9 cellular contexts compared by ENCODE assay signal in genomic region chr13:90968510-90968909, GRCh38.
A peak's percentile ranks its signal among the peaks of the same experiment; 100 is the strongest.
DNase-seq lines count a peak whose midpoint lies in the region; ATAC-seq and FAIRE-seq lines count a peak whose summit lies in the region.
"Had no signal": no experiment of that assay in that cellular context is flagged by ENCODE, and none has a peak within 500 bp of the region (broad histone marks: within the 10 kb centered on the region; RNA-seq: fewer than 3 reads in every experiment).

No MANE protein-coding gene starts in this region.

- H3K27me3 Mint-ChIP-seq in activated T-helper 2 cell treated with anti-CD3 and anti-CD28 coated beads, Interferon-gamma antibody, Interleukin-2, Interleukin-4, amounts not matched to agents 10 μg/mL and 5 μg/mL and 100 μg/mL, durations not matched to agents 14 hours and 24 hours and 36 hours (ENCODE audit: low read depth), result no peaks in the 10 kb centered on the region

- no peaks in the 10 kb centered on the region for H3K9me3 Mint-ChIP-seq in activated T-helper 2 cell treated with anti-CD3 and anti-CD28 coated beads, Interferon-gamma antibody, Interleukin-2, Interleukin-4, amounts not matched to agents 10 μg/mL and 5 μg/mL and 100 μg/mL, durations not matched to agents 14 hours and 24 hours and 36 hours

- no peaks in the 10 kb centered on the region for H3K36me3 Mint-ChIP-seq in activated T-helper 2 cell treated with anti-CD3 and anti-CD28 coated beads, Interferon-gamma antibody, Interleukin-2, Interleukin-4, amounts not matched to agents 10 μg/mL and 5 μg/mL and 100 μg/mL, durations not matched to agents 14 hours and 24 hours and 36 hours (ENCODE audit: low read depth)

- FAIRE-seq in G401.6 (lab: Jason Lieb, UNC) (peak; percentile 56), TTC549 (lab: Jason Lieb, UNC) (peak; percentile 54)

- H3K4me1 Mint-ChIP-seq in activated T-helper 2 cell treated with anti-CD3 and anti-CD28 coated beads, Interferon-gamma antibody, Interleukin-2, Interleukin-4, amounts not matched to agents 10 μg/mL and 5 μg/mL and 100 μg/mL, durations not matched to agents 14 hours and 24 hours and 36 hours (ENCODE audit: low read depth), result no peaks in the 10 kb centered on the region

- intact Hi-C loops in activated T-helper 2 cell treated with anti-CD3 and anti-CD28 coated beads, Interferon-gamma antibody, Interleukin-2, Interleukin-4, amounts not matched to agents 10 μg/mL and 5 μg/mL and 100 μg/mL, durations not matched to agents 14 hours and 24 hours and 36 hours (cut with micrococcal nuclease), result no loop called here

- H3K4me3 Mint-ChIP-seq in activated T-helper 2 cell treated with anti-CD3 and anti-CD28 coated beads, Interferon-gamma antibody, Interleukin-2, Interleukin-4, amounts not matched to agents 10 μg/mL and 5 μg/mL and 100 μg/mL, durations not matched to agents 14 hours and 24 hours and 36 hours (ENCODE audit: low read depth), result no peak overlapping the region

- ATAC-seq in HG03196 (IDR thresholded peaks at IDR 0.05; ENCODE audit: unreplicated experiment), result no peak
- ATAC-seq in stimulated activated naive CD8-positive, alpha-beta T cell treated with anti-CD3 and anti-CD28 coated beads, Interleukin-15, Interleukin-2, amounts not matched to agents 100 U/mL and 50 U/mL, for 24 hours, result no peak

- DNase-seq in HuH-7 (ENCODE audit: low spot score) (peak; percentile 1), medulla oblongata (ENCODE audit: extremely low spot score) (peak; percentile 60)
- DNase-seq in activated T-helper 2 cell treated with anti-CD3 and anti-CD28 coated beads, Interferon-gamma antibody, Interleukin-2, Interleukin-4, amounts not matched to agents 10 μg/mL and 5 μg/mL and 100 μg/mL, durations not matched to agents 14 hours and 24 hours and 36 hours (ENCODE audit: low spot score), result no peak
- DNase-seq in stimulated activated naive CD8-positive, alpha-beta T cell treated with anti-CD3 and anti-CD28 coated beads, Interleukin-15, Interleukin-2, amounts not matched to agents 100 U/mL and 50 U/mL, for 24 hours, result no peak
- no peak for DNase-seq in activated CD4-positive, alpha-beta T cell treated with anti-CD3 and anti-CD28 coated beads for 1 hour
- DNase-seq: erythroblast had no signal

- no peak overlapping the region for H3K27ac Mint-ChIP-seq in activated T-helper 2 cell treated with anti-CD3 and anti-CD28 coated beads, Interferon-gamma antibody, Interleukin-2, Interleukin-4, amounts not matched to agents 10 μg/mL and 5 μg/mL and 100 μg/mL, durations not matched to agents 14 hours and 24 hours and 36 hours

Comparison
In these comparisons a context has a peak if more than half of its experiments do, and no peak if none do; other contexts are left out.
1. DNase-seq: peak in HuH-7 (single experiment) and medulla oblongata (single experiment); none in activated T-helper 2 cell treated with anti-CD3 and anti-CD28 coated beads, Interferon-gamma antibody, Interleukin-2, Interleukin-4, amounts not matched to agents 10 μg/mL and 5 μg/mL and 100 μg/mL, durations not matched to agents 14 hours and 24 hours and 36 hours (single experiment), stimulated activated naive CD8-positive, alpha-beta T cell treated with anti-CD3 and anti-CD28 coated beads, Interleukin-15, Interleukin-2, amounts not matched to agents 100 U/mL and 50 U/mL, for 24 hours (single experiment) and activated CD4-positive, alpha-beta T cell treated with anti-CD3 and anti-CD28 coated beads for 1 hour (single experiment).